1 cellular context compared by ENCODE assay signal in the genomic region with DNA sequence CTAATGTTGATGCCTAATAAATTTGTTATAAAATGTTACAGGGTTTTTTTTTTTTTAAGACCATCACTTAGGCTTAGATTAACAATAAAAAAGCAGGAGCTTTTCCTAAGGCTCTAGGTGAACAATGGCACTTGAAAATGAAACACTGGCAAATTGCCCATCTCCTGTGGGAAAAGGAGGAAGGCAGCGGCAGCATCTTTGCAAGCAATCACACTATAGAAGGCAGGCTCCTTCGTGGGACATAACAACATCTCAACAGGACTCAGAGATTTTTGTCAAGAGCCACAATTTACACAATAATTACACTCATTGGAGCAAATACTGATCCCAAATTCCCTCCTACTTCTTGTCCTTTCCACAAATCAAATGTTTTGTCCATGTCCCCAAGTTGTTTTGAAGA.
A peak's percentile ranks its signal among the peaks of the same experiment; 100 is the strongest.
TF ChIP-seq lines count a peak whose summit lies in the region.

No MANE protein-coding gene starts in this region.

TF ChIP-seq in GM23338, 12 proteins besides CTCF, POLR2A, EP300 and RAD21 (continued from another document):
- TF ChIP-seq, protein P1, sequence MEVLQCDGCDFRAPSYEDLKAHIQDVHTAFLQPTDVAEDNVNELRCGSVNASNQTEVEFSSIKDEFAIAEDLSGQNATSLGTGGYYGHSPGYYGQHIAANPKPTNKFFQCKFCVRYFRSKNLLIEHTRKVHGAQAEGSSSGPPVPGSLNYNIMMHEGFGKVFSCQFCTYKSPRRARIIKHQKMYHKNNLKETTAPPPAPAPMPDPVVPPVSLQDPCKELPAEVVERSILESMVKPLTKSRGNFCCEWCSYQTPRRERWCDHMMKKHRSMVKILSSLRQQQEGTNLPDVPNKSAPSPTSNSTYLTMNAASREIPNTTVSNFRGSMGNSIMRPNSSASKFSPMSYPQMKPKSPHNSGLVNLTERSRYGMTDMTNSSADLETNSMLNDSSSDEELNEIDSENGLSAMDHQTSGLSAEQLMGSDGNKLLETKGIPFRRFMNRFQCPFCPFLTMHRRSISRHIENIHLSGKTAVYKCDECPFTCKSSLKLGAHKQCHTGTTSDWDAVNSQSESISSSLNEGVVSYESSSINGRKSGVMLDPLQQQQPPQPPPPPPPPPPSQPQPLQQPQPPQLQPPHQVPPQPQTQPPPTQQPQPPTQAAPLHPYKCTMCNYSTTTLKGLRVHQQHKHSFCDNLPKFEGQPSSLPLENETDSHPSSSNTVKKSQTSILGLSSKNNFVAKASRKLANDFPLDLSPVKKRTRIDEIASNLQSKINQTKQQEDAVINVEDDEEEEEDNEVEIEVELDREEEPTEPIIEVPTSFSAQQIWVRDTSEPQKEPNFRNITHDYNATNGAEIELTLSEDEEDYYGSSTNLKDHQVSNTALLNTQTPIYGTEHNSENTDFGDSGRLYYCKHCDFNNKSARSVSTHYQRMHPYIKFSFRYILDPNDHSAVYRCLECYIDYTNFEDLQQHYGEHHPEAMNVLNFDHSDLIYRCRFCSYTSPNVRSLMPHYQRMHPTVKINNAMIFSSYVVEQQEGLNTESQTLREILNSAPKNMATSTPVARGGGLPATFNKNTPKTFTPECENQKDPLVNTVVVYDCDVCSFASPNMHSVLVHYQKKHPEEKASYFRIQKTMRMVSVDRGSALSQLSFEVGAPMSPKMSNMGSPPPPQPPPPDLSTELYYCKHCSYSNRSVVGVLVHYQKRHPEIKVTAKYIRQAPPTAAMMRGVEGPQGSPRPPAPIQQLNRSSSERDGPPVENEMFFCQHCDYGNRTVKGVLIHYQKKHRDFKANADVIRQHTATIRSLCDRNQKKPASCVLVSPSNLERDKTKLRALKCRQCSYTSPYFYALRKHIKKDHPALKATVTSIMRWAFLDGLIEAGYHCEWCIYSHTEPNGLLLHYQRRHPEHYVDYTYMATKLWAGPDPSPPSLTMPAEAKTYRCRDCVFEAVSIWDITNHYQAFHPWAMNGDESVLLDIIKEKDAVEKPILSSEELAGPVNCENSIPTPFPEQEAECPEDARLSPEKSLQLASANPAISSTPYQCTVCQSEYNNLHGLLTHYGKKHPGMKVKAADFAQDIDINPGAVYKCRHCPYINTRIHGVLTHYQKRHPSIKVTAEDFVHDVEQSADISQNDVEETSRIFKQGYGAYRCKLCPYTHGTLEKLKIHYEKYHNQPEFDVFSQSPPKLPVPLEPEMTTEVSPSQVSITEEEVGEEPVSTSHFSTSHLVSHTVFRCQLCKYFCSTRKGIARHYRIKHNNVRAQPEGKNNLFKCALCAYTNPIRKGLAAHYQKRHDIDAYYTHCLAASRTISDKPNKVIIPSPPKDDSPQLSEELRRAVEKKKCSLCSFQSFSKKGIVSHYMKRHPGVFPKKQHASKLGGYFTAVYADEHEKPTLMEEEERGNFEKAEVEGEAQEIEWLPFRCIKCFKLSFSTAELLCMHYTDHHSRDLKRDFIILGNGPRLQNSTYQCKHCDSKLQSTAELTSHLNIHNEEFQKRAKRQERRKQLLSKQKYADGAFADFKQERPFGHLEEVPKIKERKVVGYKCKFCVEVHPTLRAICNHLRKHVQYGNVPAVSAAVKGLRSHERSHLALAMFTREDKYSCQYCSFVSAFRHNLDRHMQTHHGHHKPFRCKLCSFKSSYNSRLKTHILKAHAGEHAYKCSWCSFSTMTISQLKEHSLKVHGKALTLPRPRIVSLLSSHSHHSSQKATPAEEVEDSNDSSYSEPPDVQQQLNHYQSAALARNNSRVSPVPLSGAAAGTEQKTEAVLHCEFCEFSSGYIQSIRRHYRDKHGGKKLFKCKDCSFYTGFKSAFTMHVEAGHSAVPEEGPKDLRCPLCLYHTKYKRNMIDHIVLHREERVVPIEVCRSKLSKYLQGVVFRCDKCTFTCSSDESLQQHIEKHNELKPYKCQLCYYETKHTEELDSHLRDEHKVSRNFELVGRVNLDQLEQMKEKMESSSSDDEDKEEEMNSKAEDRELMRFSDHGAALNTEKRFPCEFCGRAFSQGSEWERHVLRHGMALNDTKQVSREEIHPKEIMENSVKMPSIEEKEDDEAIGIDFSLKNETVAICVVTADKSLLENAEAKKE (CRISPR knock-in tag; IDR thresholded peaks at IDR 0.05): peak; percentile 46
- TF ChIP-seq NANOG (IDR thresholded peaks at IDR 0.05; ENCODE audit: borderline replicate concordance): peak; percentile 93
- TF ChIP-seq, protein P2, sequence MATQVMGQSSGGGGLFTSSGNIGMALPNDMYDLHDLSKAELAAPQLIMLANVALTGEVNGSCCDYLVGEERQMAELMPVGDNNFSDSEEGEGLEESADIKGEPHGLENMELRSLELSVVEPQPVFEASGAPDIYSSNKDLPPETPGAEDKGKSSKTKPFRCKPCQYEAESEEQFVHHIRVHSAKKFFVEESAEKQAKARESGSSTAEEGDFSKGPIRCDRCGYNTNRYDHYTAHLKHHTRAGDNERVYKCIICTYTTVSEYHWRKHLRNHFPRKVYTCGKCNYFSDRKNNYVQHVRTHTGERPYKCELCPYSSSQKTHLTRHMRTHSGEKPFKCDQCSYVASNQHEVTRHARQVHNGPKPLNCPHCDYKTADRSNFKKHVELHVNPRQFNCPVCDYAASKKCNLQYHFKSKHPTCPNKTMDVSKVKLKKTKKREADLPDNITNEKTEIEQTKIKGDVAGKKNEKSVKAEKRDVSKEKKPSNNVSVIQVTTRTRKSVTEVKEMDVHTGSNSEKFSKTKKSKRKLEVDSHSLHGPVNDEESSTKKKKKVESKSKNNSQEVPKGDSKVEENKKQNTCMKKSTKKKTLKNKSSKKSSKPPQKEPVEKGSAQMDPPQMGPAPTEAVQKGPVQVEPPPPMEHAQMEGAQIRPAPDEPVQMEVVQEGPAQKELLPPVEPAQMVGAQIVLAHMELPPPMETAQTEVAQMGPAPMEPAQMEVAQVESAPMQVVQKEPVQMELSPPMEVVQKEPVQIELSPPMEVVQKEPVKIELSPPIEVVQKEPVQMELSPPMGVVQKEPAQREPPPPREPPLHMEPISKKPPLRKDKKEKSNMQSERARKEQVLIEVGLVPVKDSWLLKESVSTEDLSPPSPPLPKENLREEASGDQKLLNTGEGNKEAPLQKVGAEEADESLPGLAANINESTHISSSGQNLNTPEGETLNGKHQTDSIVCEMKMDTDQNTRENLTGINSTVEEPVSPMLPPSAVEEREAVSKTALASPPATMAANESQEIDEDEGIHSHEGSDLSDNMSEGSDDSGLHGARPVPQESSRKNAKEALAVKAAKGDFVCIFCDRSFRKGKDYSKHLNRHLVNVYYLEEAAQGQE (IDR thresholded peaks at IDR 0.05; ENCODE audit: unreplicated experiment): no peak
- no peak for TF ChIP-seq ZNF331 (CRISPR knock-in tag; IDR thresholded peaks at IDR 0.05; ENCODE audit: low read depth)
- TF ChIP-seq, protein P3, sequence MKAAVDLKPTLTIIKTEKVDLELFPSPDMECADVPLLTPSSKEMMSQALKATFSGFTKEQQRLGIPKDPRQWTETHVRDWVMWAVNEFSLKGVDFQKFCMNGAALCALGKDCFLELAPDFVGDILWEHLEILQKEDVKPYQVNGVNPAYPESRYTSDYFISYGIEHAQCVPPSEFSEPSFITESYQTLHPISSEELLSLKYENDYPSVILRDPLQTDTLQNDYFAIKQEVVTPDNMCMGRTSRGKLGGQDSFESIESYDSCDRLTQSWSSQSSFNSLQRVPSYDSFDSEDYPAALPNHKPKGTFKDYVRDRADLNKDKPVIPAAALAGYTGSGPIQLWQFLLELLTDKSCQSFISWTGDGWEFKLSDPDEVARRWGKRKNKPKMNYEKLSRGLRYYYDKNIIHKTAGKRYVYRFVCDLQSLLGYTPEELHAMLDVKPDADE (IDR thresholded peaks at IDR 0.05): no peak
- TF ChIP-seq ZNF114 (CRISPR knock-in tag; IDR thresholded peaks at IDR 0.05): no peak
- TF ChIP-seq EZH2 (IDR thresholded peaks at IDR 0.05; ENCODE audit: low read depth, unreplicated experiment): no peak
- TF ChIP-seq JUNB (IDR thresholded peaks at IDR 0.05; ENCODE audit: unreplicated experiment): no peak
- TF ChIP-seq CREB1 (CRISPR knock-in tag; IDR thresholded peaks at IDR 0.05; ENCODE audit: low read depth): no peak
